ENCODE assay signal across 1 cellular context in the genomic region with DNA sequence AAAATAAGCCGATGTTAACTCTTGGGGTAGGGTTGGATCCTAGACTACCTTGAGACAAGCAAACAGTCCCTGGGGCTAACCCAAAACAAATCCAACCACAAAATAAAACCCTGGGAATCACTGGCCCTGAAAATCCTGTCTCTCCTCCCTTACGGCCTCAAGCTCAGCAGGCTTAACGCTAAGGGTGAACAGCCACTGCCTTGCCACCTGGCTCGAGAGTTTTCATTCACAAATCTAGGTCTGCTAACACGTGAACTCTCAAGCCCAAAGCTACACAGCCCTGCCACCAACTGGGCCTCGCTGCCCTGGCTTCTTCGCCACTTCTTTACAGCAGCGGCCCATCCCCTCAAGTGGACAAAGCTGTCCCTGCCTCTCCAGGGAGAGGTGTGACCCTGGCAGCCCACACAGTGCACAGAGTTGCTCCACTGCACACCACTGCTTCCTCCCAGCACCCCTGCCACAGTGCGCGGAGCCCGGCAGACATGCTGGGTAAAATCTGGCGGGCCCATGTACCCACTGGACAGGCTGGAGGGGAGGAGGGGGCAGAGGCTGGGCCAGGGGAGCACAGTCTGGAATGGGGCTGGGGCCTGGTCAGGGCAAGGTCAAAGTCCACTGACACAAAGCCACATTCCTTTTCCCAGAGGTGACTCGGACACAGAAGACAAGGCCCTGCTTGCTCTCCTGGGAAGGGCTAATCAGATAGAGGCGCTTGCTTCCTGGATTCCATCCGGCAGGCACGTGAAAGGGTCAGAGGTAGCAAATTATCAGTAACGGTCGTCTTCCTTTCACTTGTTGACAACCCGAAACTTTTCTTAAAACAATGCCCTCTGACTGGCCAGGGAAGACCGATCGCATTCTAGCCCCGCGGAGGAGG.
TF ChIP-seq lines count a peak whose summit lies in the region.

No MANE protein-coding gene starts in this region.

TF ChIP-seq in GM23338, 12 proteins besides CTCF, POLR2A, EP300 and RAD21:
- no peak for TF ChIP-seq ZNF462 (CRISPR knock-in tag; IDR thresholded peaks at IDR 0.05)
- no peak for TF ChIP-seq POLR2AphosphoS5 (IDR thresholded peaks at IDR 0.05; ENCODE audit: low read depth)
- TF ChIP-seq NANOG (IDR thresholded peaks at IDR 0.05; ENCODE audit: borderline replicate concordance): no peak
- no peak for TF ChIP-seq EZH2phosphoT487 (IDR thresholded peaks at IDR 0.05; ENCODE audit: unreplicated experiment)
- TF ChIP-seq STAT1 (IDR thresholded peaks at IDR 0.05; ENCODE audit: unreplicated experiment): no peak
- no peak for TF ChIP-seq CREB1 (CRISPR knock-in tag; IDR thresholded peaks at IDR 0.05; ENCODE audit: low read depth)
- no peak for TF ChIP-seq EZH2 (IDR thresholded peaks at IDR 0.05; ENCODE audit: low read depth, unreplicated experiment)
- no peak for TF ChIP-seq ZNF114 (CRISPR knock-in tag; IDR thresholded peaks at IDR 0.05)
- no peak for TF ChIP-seq ETS1 (IDR thresholded peaks at IDR 0.05)
- TF ChIP-seq ZNF331 (CRISPR knock-in tag; IDR thresholded peaks at IDR 0.05; ENCODE audit: low read depth): no peak
- TF ChIP-seq REST (IDR thresholded peaks at IDR 0.05; ENCODE audit: unreplicated experiment): no peak
